1 cellular context compared by ENCODE assay signal in the genomic region with DNA sequence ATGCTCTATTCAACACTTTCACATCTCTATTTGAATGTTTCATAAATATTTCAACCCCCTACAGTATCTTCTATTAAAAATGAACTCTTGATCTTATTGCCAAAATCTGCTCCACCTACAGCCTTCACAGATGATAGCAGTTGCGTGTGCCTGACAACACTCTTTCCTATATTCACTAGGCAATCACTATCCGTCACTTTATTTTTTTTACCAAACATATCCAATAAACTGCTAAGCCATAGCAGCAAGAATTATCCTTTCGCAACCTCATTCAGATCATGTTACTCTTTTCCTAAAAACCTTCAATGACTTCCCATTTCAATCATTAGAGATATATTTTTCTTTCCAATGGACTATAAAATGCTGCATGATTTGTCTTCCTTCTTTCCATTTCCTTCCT.
TF ChIP-seq lines count a peak whose summit lies in the region.

No MANE protein-coding gene starts in this region.

TF ChIP-seq in H1, 55 proteins besides CTCF, POLR2A, EP300 and RAD21 (continued from another document):
- TF ChIP-seq CBX5 (IDR thresholded peaks at IDR 0.05; ENCODE audit: low read depth, low read length) = no peak
- TF ChIP-seq SIRT6 (IDR thresholded peaks at IDR 0.05; ENCODE audit: low read length) = no peak
